ENCODE assay signal across 7 cellular contexts in the genomic region with DNA sequence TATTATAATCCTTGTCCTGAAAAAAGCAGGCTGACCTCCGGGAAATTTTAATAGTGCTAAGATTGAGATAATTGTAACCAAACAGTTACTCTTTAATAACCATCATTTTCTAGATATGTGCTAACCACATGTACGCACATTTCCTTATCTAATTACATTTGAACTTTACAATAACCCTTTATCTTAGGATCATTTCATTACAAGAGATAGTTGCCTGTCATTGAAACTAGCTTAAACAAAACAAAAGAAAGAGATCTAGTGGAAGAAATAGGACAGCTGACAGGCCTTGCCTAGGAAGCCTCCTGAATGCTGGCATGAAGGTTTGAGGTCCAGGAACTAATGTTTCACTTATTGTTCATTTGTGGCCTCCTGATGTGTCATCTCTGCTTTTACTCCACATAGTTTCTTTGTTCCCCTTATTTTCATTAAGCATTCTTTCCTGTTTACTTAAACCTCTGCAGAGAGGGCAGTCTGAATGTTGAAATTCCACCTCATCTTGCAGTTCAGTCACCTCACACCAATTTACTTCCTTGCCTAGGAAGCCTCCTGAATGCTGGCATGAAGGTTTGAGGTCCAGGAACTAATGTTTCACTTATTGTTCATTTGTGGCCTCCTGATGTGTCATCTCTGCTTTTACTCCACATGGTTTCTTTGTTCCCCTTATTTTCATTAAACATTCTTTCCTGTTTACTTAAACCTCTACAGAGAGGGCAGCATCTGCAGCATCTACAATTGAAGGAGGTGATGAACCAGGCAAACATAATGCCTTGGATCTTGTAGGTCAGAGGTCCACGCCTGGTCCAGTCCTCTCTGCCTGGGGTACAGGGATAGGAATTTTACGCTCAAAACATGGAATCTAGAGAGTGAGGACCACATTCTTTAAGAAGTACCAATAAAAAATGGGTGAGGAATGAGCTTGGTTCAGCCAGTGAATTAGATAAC.
A peak's percentile ranks its signal among the peaks of the same experiment; 100 is the strongest.
DNase-seq lines count a peak whose midpoint lies in the region; ATAC-seq and TF ChIP-seq lines count a peak whose summit lies in the region.
"Not testable (repeated sequence)": the region's sequence is repeated elsewhere in the genome, so short reads cannot be mapped to it uniquely, and the experiment has no call there.

No MANE protein-coding gene starts in this region.

- not testable (repeated sequence) for H3K4me2 ChIP-seq in mesenchymal stem cell (ENCODE audit: low read length, poor library complexity, severe bottlenecking)

- H3K23ac ChIP-seq in mesenchymal stem cell (ENCODE audit: low read length in 2 of 2) = not testable (repeated sequence)

- 0 out of 2 replicates have a peak overlapping the region, but pooled peaks have one; percentile 62 for H3K27ac ChIP-seq in HUES64 (ENCODE audit: low read depth, low read length)
- peak overlapping the region; percentile 57 for H3K27ac ChIP-seq in RWPE2 (ENCODE audit: poor library complexity, severe bottlenecking)
- H3K27ac ChIP-seq in mesenchymal stem cell (ENCODE audit: low read length, poor library complexity, severe bottlenecking) = peak overlapping the region; percentile 98

- H2BK15ac ChIP-seq in mesenchymal stem cell (ENCODE audit: low read depth, poor library complexity, severe bottlenecking) = not testable (repeated sequence)

- not testable (repeated sequence) for H3K27me3 ChIP-seq in HUES64 (ENCODE audit: insufficient read depth, low read length); RWPE2 (ENCODE audit: insufficient read depth, poor library complexity, severe bottlenecking); mesenchymal stem cell (ENCODE audit: control insufficient read depth in 1 of 2, insufficient read depth in 1 of 2, low read length in 2 of 2)

- H3K36me3 ChIP-seq in HUES64 (ENCODE audit: insufficient read depth, low read length); RWPE2 (ENCODE audit: low read depth); mesenchymal stem cell (ENCODE audit: control insufficient read depth in 1 of 2, insufficient read depth in 2 of 2, low read depth in 1 of 2, low read length in 2 of 2): not testable (repeated sequence)

- WGBS in HUES64 = 88% methylated on average over 2 of the region's 4 CpGs
- 15% methylated on average over 2 of the region's 4 CpGs for WGBS in mesenchymal stem cell

- ATAC-seq in GM21619 (IDR thresholded peaks at IDR 0.05; ENCODE audit: unreplicated experiment) = peak; percentile 57
- peak; percentile 97 for ATAC-seq in RWPE2 (ENCODE audit: low read depth)

- H3K14ac ChIP-seq in mesenchymal stem cell (ENCODE audit: low read length in 2 of 2) = not testable (repeated sequence)

- in situ Hi-C loops in astrocyte of the spinal cord (cut with HindIII; ENCODE audit: low sequenced_read_pairs) = not testable (repeated sequence)

- not testable (repeated sequence) for H2AFZ ChIP-seq in mesenchymal stem cell (ENCODE audit: low read depth, low read length)

- H3K4ac ChIP-seq in mesenchymal stem cell (ENCODE audit: low read depth in 1 of 2, low read length in 2 of 2) = not testable (repeated sequence)

- not testable (repeated sequence) for H3K9ac ChIP-seq in HUES64 (ENCODE audit: low read depth, low read length); mesenchymal stem cell (ENCODE audit: low read length)

- H4K91ac ChIP-seq in mesenchymal stem cell (ENCODE audit: low read length) = not testable (repeated sequence)

- not testable (repeated sequence) for H3K79me1 ChIP-seq in mesenchymal stem cell (replicated peaks; ENCODE audit: low read length, poor library complexity, severe bottlenecking)

- H2BK120ac ChIP-seq in mesenchymal stem cell (ENCODE audit: low read depth, low read length) = not testable (repeated sequence)

- H3K4me3 ChIP-seq in HUES64 (ENCODE audit: low read length); RWPE2 (ENCODE audit: severe bottlenecking); astrocyte of the spinal cord (ENCODE audit: low read depth, low read length); fibroblast of mammary gland (ENCODE audit: control insufficient read depth, low read depth, low read length); mesenchymal stem cell (ENCODE audit: insufficient read depth in 1 of 2, low read depth in 1 of 2, low read length in 2 of 2): not testable (repeated sequence)

- not testable (repeated sequence) for H2BK12ac ChIP-seq in mesenchymal stem cell (ENCODE audit: low read length in 2 of 2)

- not testable (repeated sequence) for H3K4me1 ChIP-seq in HUES64 (ENCODE audit: insufficient read depth, low read length); mesenchymal stem cell (ENCODE audit: control insufficient read depth, insufficient read depth, low read depth, low read length)
- peaks cover 11% of the 10 kb centered on the region for H3K4me1 ChIP-seq in RWPE2 (ENCODE audit: insufficient read depth, poor library complexity, severe bottlenecking)

- not testable (repeated sequence) for H2BK5ac ChIP-seq in mesenchymal stem cell (ENCODE audit: low read depth, low read length, poor library complexity, severe bottlenecking)

- not testable (repeated sequence) for H4K8ac ChIP-seq in mesenchymal stem cell (ENCODE audit: low read length)

- H3K18ac ChIP-seq in mesenchymal stem cell (ENCODE audit: low read depth in 1 of 2, low read length in 2 of 2) = not testable (repeated sequence)

- not testable (repeated sequence) for H2AK5ac ChIP-seq in mesenchymal stem cell (ENCODE audit: low read length, severe bottlenecking)

- H3K9me3 ChIP-seq in HUES64 (ENCODE audit: insufficient read depth, low read depth, low read length); RWPE2 (ENCODE audit: severe bottlenecking); mesenchymal stem cell (ENCODE audit: control insufficient read depth, low read length): not testable (repeated sequence)

- peak; percentile 10 for DNase-seq in DMS114 treated with DMSO at 0.1 percent for 48 hours (lab: John Stamatoyannopoulos, UW; ENCODE audit: unreplicated experiment)
- not testable (repeated sequence) for DNase-seq in RWPE2 (ENCODE audit: low spot score)
- DNase-seq in astrocyte of the spinal cord (ENCODE audit: low read depth, low spot score) = peak; percentile 89
- DNase-seq in fibroblast of mammary gland (ENCODE audit: low read depth) = peak; percentile 69
- DNase-seq in mesenchymal stem cell = peak; percentile 53

- TF ChIP-seq CTCF in RWPE2 (IDR thresholded peaks at IDR 0.05; ENCODE audit: poor library complexity, severe bottlenecking); astrocyte of the spinal cord (IDR thresholded peaks at IDR 0.05; ENCODE audit: low read depth, low read length); fibroblast of mammary gland (conservative IDR thresholded peaks at IDR 0.05; ENCODE audit: control insufficient read depth, insufficient read depth, low read depth, low read length): not testable (repeated sequence)
